In the genomic region with DNA sequence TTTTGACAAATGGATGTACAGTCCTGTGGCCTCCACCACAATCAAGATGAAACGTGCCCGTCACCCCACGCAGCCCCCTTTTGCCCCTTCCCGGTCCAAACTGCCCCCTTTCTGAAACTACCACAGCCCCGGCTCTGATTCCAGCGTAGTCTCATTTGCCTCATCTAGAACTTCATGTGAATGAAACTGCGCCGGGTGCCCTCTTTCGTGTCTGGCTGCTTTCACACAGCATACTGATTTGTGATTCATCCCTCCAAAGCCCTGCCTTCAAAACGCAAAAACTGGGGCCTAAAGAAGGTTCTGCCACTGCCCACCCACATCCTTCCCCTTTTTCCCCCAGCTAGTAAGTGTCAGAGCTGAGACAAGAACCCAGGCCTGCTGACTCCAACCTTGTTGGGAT, we compare ENCODE assay signal across 12 cellular contexts. TPM values are rescaled to one million over a fixed set of nuclear protein-coding genes. Genes with fewer than 3 reads are reported as not detected.
DNase-seq lines count a peak whose midpoint lies in the region; TF ChIP-seq lines count a peak whose summit lies in the region.
"Had no signal": no experiment of that assay in that cellular context is flagged by ENCODE, and none has a peak within 500 bp of the region (broad histone marks: within the 10 kb centered on the region; RNA-seq: fewer than 3 reads in every experiment).

No MANE protein-coding gene starts in this region.

- no peak for TF ChIP-seq CTCF in OCI-LY7 (conservative IDR thresholded peaks at IDR 0.05; ENCODE audit: low read length)
- no peak for TF ChIP-seq CTCF in breast epithelium (IDR thresholded peaks at IDR 0.05)
- TF ChIP-seq CTCF in colonic mucosa (IDR thresholded peaks at IDR 0.05) = no peak

- no peaks in the 10 kb centered on the region for H3K4me1 ChIP-seq in OCI-LY7 (ENCODE audit: insufficient read depth, low read length, poor library complexity, severe bottlenecking)
- H3K4me1 ChIP-seq in breast epithelium = no peaks in the 10 kb centered on the region
- H3K4me1 ChIP-seq in colonic mucosa = peaks cover 4% of the 10 kb centered on the region

- H3K27ac Mint-ChIP-seq in T-helper 2 cell treated with Interferon-gamma antibody and Interleukin-4, amounts not matched to agents 5 μg/mL and 100 μg/mL, for 36 hours = no peak overlapping the region
- peak overlapping the region; percentile 39 for H3K27ac Mint-ChIP-seq in dendritic cell treated with granulocyte-macrophage colony-stimulating factor and Interleukin-4, amounts not matched to agents 40 ng/mL and 50 ng/mL, for 4 days

- H3K9me2 ChIP-seq in OCI-LY7 (ENCODE audit: insufficient read depth, low read length) = no peaks in the 10 kb centered on the region

- H3K9me3 ChIP-seq in OCI-LY7 (ENCODE audit: low read length) = no peaks in the 10 kb centered on the region
- H3K9me3 ChIP-seq in breast epithelium = no peaks in the 10 kb centered on the region
- H3K9me3 ChIP-seq in colonic mucosa = no peaks in the 10 kb centered on the region
- H3K9me3 ChIP-seq: adrenal gland, left ventricle myocardium inferior, ovary had no signal

- DNase-seq in KG1 (lab: John Stamatoyannopoulos, UW) (peak; percentile 73), OCI-LY7 (ENCODE audit: low spot score) (no peak), breast epithelium (ENCODE audit: low spot score in 2 of 2) (no peak), colonic mucosa (no peak), NCI-H748 treated with DMSO at 0.1 percent for 48 hours (lab: John Stamatoyannopoulos, UW) (no peak)
- DNase-seq in T-helper 2 cell treated with Interferon-gamma antibody and Interleukin-4, amounts not matched to agents 5 μg/mL and 100 μg/mL, for 36 hours (ENCODE audit: low spot score) = peak; percentile 16
- peak; percentile 32 for DNase-seq in stimulated activated CD8-positive, alpha-beta memory T cell treated with anti-CD3 and anti-CD28 coated beads, Interleukin-12 subunit alpha, Interleukin-12 subunit beta, amount 100 ng/mL, for 24 hours (ENCODE audit: extremely low read depth)
- DNase-seq: adrenal gland, COR-L47, left ventricle myocardium inferior, ovary had no signal

- no peak for TF ChIP-seq POLR2A in breast epithelium (IDR thresholded peaks at IDR 0.05)

- POLR2A ChIA-PET in OCI-LY7 (lab: Charles Lee) = interaction anchor here (0.6 kb wide), 1 partner anchor 14 kb away, joined by 4 read pairs; no protein-coding TSS in a partner anchor

- CTCF ChIA-PET in OCI-LY7 (lab: Charles Lee; ENCODE audit: unreplicated experiment) = no interaction called here

- intact Hi-C loops in dendritic cell treated with granulocyte-macrophage colony-stimulating factor and Interleukin-4, amounts not matched to agents 40 ng/mL and 50 ng/mL, for 4 days (cut with micrococcal nuclease) = no loop called here
- intact Hi-C loops in OCI-LY7 (cut with micrococcal nuclease; ENCODE audit: unreplicated experiment) = no loop called here
- intact Hi-C loops in breast epithelium (cut with DNase I; ENCODE audit: low total_unique reads) = no loop called here
- intact Hi-C loops in colonic mucosa (cut with DNase I) = no loop called here

- no peak overlapping the region for H3K4me3 Mint-ChIP-seq in T-helper 2 cell treated with Interferon-gamma antibody and Interleukin-4, amounts not matched to agents 5 μg/mL and 100 μg/mL, for 36 hours
- H3K4me3 Mint-ChIP-seq in dendritic cell treated with granulocyte-macrophage colony-stimulating factor and Interleukin-4, amounts not matched to agents 40 ng/mL and 50 ng/mL, for 4 days = no peak overlapping the region

- no peak overlapping the region for H3K4me2 ChIP-seq in OCI-LY7 (ENCODE audit: low read length)

- H3K9me3 Mint-ChIP-seq in T-helper 2 cell treated with Interferon-gamma antibody and Interleukin-4, amounts not matched to agents 5 μg/mL and 100 μg/mL, for 36 hours = no peaks in the 10 kb centered on the region
- no peaks in the 10 kb centered on the region for H3K9me3 Mint-ChIP-seq in dendritic cell treated with granulocyte-macrophage colony-stimulating factor and Interleukin-4, amounts not matched to agents 40 ng/mL and 50 ng/mL, for 4 days

- H3K4me1 Mint-ChIP-seq in T-helper 2 cell treated with Interferon-gamma antibody and Interleukin-4, amounts not matched to agents 5 μg/mL and 100 μg/mL, for 36 hours (ENCODE audit: low read depth) = peaks cover 31% of the 10 kb centered on the region
- H3K4me1 Mint-ChIP-seq in dendritic cell treated with granulocyte-macrophage colony-stimulating factor and Interleukin-4, amounts not matched to agents 40 ng/mL and 50 ng/mL, for 4 days (ENCODE audit: low read depth) = peaks cover 67% of the 10 kb centered on the region

- H3K36me3 Mint-ChIP-seq in T-helper 2 cell treated with Interferon-gamma antibody and Interleukin-4, amounts not matched to agents 5 μg/mL and 100 μg/mL, for 36 hours (ENCODE audit: low read depth) = peaks cover 30% of the 10 kb centered on the region
- H3K36me3 Mint-ChIP-seq in dendritic cell treated with granulocyte-macrophage colony-stimulating factor and Interleukin-4, amounts not matched to agents 40 ng/mL and 50 ng/mL, for 4 days (ENCODE audit: low read depth) = peaks cover 29% of the 10 kb centered on the region

- H3K36me3 ChIP-seq in OCI-LY7 (ENCODE audit: insufficient read depth, low read length) = no peaks in the 10 kb centered on the region
- H3K36me3 ChIP-seq in breast epithelium = no peaks in the 10 kb centered on the region
- no peaks in the 10 kb centered on the region for H3K36me3 ChIP-seq in colonic mucosa
- H3K36me3 ChIP-seq: adrenal gland, left ventricle myocardium inferior, ovary had no signal

- no TSS peak for BruUV-seq in OCI-LY7 (replicated peaks; lab: Mats Ljungman, UMichigan)

- H3K9ac ChIP-seq in colonic mucosa (ENCODE audit: low read depth in 2 of 2, low read length in 2 of 2) = no peak overlapping the region

- H3K79me2 ChIP-seq in OCI-LY7 (ENCODE audit: insufficient read depth, low read depth, low read length) = no peaks in the 10 kb centered on the region

- H2AFZ ChIP-seq in OCI-LY7 (ENCODE audit: low read length) = no peak overlapping the region

- H3K27me3 Mint-ChIP-seq in T-helper 2 cell treated with Interferon-gamma antibody and Interleukin-4, amounts not matched to agents 5 μg/mL and 100 μg/mL, for 36 hours (ENCODE audit: low read depth) = peaks cover 21% of the 10 kb centered on the region
- peaks cover 32% of the 10 kb centered on the region for H3K27me3 Mint-ChIP-seq in dendritic cell treated with granulocyte-macrophage colony-stimulating factor and Interleukin-4, amounts not matched to agents 40 ng/mL and 50 ng/mL, for 4 days

- H3K4me3 ChIP-seq in OCI-LY7 (ENCODE audit: low read depth, low read length, poor library complexity, severe bottlenecking) (no peak overlapping the region), breast epithelium (no peak overlapping the region), colonic mucosa (no peak overlapping the region)
- H3K4me3 ChIP-seq: adrenal gland, left ventricle myocardium inferior, ovary had no signal

- H3K27ac ChIP-seq in OCI-LY7 (ENCODE audit: low read depth, low read length, poor library complexity, severe bottlenecking) (no peak overlapping the region), breast epithelium (no peak overlapping the region), colonic mucosa (no peak overlapping the region)
- H3K27ac ChIP-seq: adrenal gland, left ventricle myocardium inferior, ovary had no signal

- no peaks in the 10 kb centered on the region for H3K27me3 ChIP-seq in breast epithelium
- H3K27me3 ChIP-seq in colonic mucosa = no peaks in the 10 kb centered on the region
- H3K27me3 ChIP-seq: adrenal gland, ovary had no signal

- no peaks in the 10 kb centered on the region for H4K20me1 ChIP-seq in OCI-LY7 (ENCODE audit: insufficient read depth, low read length)

RNA-seq across cellular contexts. Expression of a gene that starts 31.5 kb away (rescaled TPM):
- not detected in 2 replicates for total RNA-seq in OCI-LY7 (2014; rRNA removed; shearing (Covaris generic))
- not detected in 2 replicates for total RNA-seq in OCI-LY7 (2022)
- total RNA-seq in breast epithelium = 1 to 10 TPM; 3.2 to 3.9 (median 3.4) TPM
- 10 to 100 TPM in 1 of 2 donors, 1 to 10 TPM in 1; 3.8 to 21.3 TPM for total RNA-seq in colonic mucosa

Comparison
In these comparisons a context has a peak if more than half of its experiments do, and no peak if none do; other contexts are left out.
1. DNase-seq: peak in KG1 (single experiment), T-helper 2 cell treated with Interferon-gamma antibody and Interleukin-4, amounts not matched to agents 5 μg/mL and 100 μg/mL, for 36 hours (single experiment) and stimulated activated CD8-positive, alpha-beta memory T cell treated with anti-CD3 and anti-CD28 coated beads, Interleukin-12 subunit alpha, Interleukin-12 subunit beta, amount 100 ng/mL, for 24 hours (single experiment); none in OCI-LY7 (single experiment), breast epithelium (0 of 2), colonic mucosa (single experiment) and NCI-H748 treated with DMSO at 0.1 percent for 48 hours (single experiment).
2. RNA of a gene that starts 31.5 kb away (total RNA-seq): 3.8 to 21.3 TPM in colonic mucosa and 3.2 to 3.9 TPM in breast epithelium; not detected in OCI-LY7; every median in the first group is over 4 times any median in the second.